Comparison of ENCODE assay signal across 17 cellular contexts in the genomic region with DNA sequence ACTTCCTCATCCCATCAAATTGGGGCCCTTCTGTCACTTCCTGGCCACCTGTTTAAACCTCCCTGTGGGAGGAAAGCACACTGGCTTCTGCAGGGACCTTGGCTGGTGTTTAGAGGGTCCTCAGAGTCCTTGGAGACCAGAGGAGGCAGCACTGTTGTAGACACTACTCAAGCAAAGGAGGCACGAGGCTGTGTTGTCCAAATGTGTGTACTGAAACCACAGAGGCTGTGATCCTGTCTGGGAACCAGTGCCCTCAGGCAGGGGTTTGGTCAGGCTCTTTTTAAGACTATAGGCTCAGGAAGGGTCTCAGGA. TPM values are rescaled to one million over a fixed set of nuclear protein-coding genes. Genes with fewer than 3 reads are reported as not detected.
DNase-seq lines count a peak whose midpoint lies in the region; ATAC-seq and TF ChIP-seq lines count a peak whose summit lies in the region.
"Had no signal": no experiment of that assay in that cellular context is flagged by ENCODE, and none has a peak within 500 bp of the region (broad histone marks: within the 10 kb centered on the region; RNA-seq: fewer than 3 reads in every experiment).

No MANE protein-coding gene starts in this region.

- TF ChIP-seq POLR2A in NB4 (IDR thresholded peaks at IDR 0.05; ENCODE audit: extremely low read depth, insufficient read length) = no peak

- peaks cover 11% of the 10 kb centered on the region for H3K4me1 Mint-ChIP-seq in activated naive CD8-positive, alpha-beta T cell treated with anti-CD3 and anti-CD28 coated beads for 36 hours
- peaks cover 14% of the 10 kb centered on the region for H3K4me1 Mint-ChIP-seq in activated naive CD8-positive, alpha-beta T cell treated with anti-CD3 and anti-CD28 coated beads, Interleukin-2, amount 50 U/mL, for 24 hours
- peaks cover 24 to 36% (median 34%) of the 10 kb centered on the region in 3 donors for H3K4me1 Mint-ChIP-seq in naive B cell

- peaks cover 15% of the 10 kb centered on the region for H3K27me3 Mint-ChIP-seq in activated naive CD8-positive, alpha-beta T cell treated with anti-CD3 and anti-CD28 coated beads for 36 hours
- peaks cover 13% of the 10 kb centered on the region for H3K27me3 Mint-ChIP-seq in activated naive CD8-positive, alpha-beta T cell treated with anti-CD3 and anti-CD28 coated beads, Interleukin-2, amount 50 U/mL, for 24 hours
- H3K27me3 Mint-ChIP-seq in naive B cell = peaks cover 11 to 15% (median 14%) of the 10 kb centered on the region in 3 donors

- H3K27ac Mint-ChIP-seq in activated naive CD8-positive, alpha-beta T cell treated with anti-CD3 and anti-CD28 coated beads for 36 hours = peak overlapping the region; percentile 6
- H3K27ac Mint-ChIP-seq in activated naive CD8-positive, alpha-beta T cell treated with anti-CD3 and anti-CD28 coated beads, Interleukin-2, amount 50 U/mL, for 24 hours = no peak overlapping the region
- H3K27ac Mint-ChIP-seq in naive B cell = peak overlapping the region; percentile 56 to 85 (median 82)

- ATAC-seq in activated naive CD8-positive, alpha-beta T cell treated with anti-CD3 and anti-CD28 coated beads, Interleukin-2, amount 50 U/mL, for 24 hours = no peak
- ATAC-seq in naive B cell (ENCODE audit: low read depth in 2 of 2) = no peak
- no peak for ATAC-seq in GM21515 (IDR thresholded peaks at IDR 0.05; ENCODE audit: unreplicated experiment)
- ATAC-seq in HG02798 (IDR thresholded peaks at IDR 0.05; ENCODE audit: poor library complexity, unreplicated experiment) = no peak
- ATAC-seq: Panc1 had no signal

- no peak for DNase-seq in activated naive CD8-positive, alpha-beta T cell treated with anti-CD3 and anti-CD28 coated beads for 36 hours
- DNase-seq in activated naive CD8-positive, alpha-beta T cell treated with anti-CD3 and anti-CD28 coated beads, Interleukin-2, amount 50 U/mL, for 24 hours = no peak
- DNase-seq in NB4 (ENCODE audit: low read depth) (peak; percentile 25), naive B cell (no peak), iPS-NIHi7 (ENCODE audit: extremely low spot score) (no peak)
- DNase-seq in activated CD4-positive, CD25-positive, alpha-beta regulatory T cell treated with anti-CD3 and anti-CD28 coated beads, Interleukin-2, amount 50 U/mL, for 72 hours = no peak
- DNase-seq: DMS153, GOT3, KG1, NCI-H1092, NCI-H524 had no signal

- H3K4me3 ChIP-seq in NB4 (ENCODE audit: low read depth, low read length) = no peak overlapping the region

- no peak for TF ChIP-seq CTCF in NB4 (IDR thresholded peaks at IDR 0.05; ENCODE audit: low read depth, low read length)

- no peak overlapping the region for H3K4me3 Mint-ChIP-seq in activated naive CD8-positive, alpha-beta T cell treated with anti-CD3 and anti-CD28 coated beads for 36 hours
- no peak overlapping the region for H3K4me3 Mint-ChIP-seq in activated naive CD8-positive, alpha-beta T cell treated with anti-CD3 and anti-CD28 coated beads, Interleukin-2, amount 50 U/mL, for 24 hours
- no peak overlapping the region for H3K4me3 Mint-ChIP-seq in naive B cell
- H3K4me3 Mint-ChIP-seq: CD14-positive monocyte had no signal

- H3K36me3 Mint-ChIP-seq in activated naive CD8-positive, alpha-beta T cell treated with anti-CD3 and anti-CD28 coated beads for 36 hours = no peaks in the 10 kb centered on the region
- H3K36me3 Mint-ChIP-seq in activated naive CD8-positive, alpha-beta T cell treated with anti-CD3 and anti-CD28 coated beads, Interleukin-2, amount 50 U/mL, for 24 hours (ENCODE audit: low read depth) = no peaks in the 10 kb centered on the region
- H3K36me3 Mint-ChIP-seq in naive B cell = no peaks in the 10 kb centered on the region
- H3K36me3 Mint-ChIP-seq: CD14-positive monocyte had no signal

- no peaks in the 10 kb centered on the region for H3K9me3 Mint-ChIP-seq in activated naive CD8-positive, alpha-beta T cell treated with anti-CD3 and anti-CD28 coated beads for 36 hours
- H3K9me3 Mint-ChIP-seq in activated naive CD8-positive, alpha-beta T cell treated with anti-CD3 and anti-CD28 coated beads, Interleukin-2, amount 50 U/mL, for 24 hours = no peaks in the 10 kb centered on the region
- H3K9me3 Mint-ChIP-seq in naive B cell = no peaks in the 10 kb centered on the region

RNA-seq across cellular contexts. Expression of a gene that starts 12.4 kb away (rescaled TPM):
- total RNA-seq in activated naive CD8-positive, alpha-beta T cell treated with anti-CD3 and anti-CD28 coated beads for 36 hours = 100 to 1,000 TPM in 1 of 2 experiments, 10 to 100 TPM in 1; 99.4 to 103 TPM
- 100 to 1,000 TPM; 102 to 147 (median 130) TPM for polyA plus RNA-seq in naive B cell (ENCODE audit: low read depth in 6 of 6)

RNA-seq across cellular contexts. Expression of a gene that starts 40.6 kb away (rescaled TPM):
- total RNA-seq in activated naive CD8-positive, alpha-beta T cell treated with anti-CD3 and anti-CD28 coated beads for 36 hours = under 1 TPM; 0.38 to 0.41 TPM
- 1 to 10 TPM in 5 of 6 donors, not detected in 1; 1.8 to 4.9 (median 3.0) TPM for polyA plus RNA-seq in naive B cell (ENCODE audit: low read depth in 6 of 6)
- total RNA-seq: A172, MCF 10A had no signal
